1 cellular context compared by ENCODE assay signal in genomic region chr4:98601719-98602118, GRCh38.
TF ChIP-seq lines count a peak whose summit lies in the region.

No MANE protein-coding gene starts in this region.

TF ChIP-seq in HepG2, 621 proteins besides CTCF, POLR2A, EP300 and RAD21 (continued from another document):
- TF ChIP-seq ZBTB1 (CRISPR knock-in tag; IDR thresholded peaks at IDR 0.05; ENCODE audit: borderline replicate concordance) (no peak), ZHX1 (CRISPR knock-in tag; IDR thresholded peaks at IDR 0.05; ENCODE audit: low read depth) (no peak)
